27 cellular contexts compared by ENCODE assay signal in the genomic region with DNA sequence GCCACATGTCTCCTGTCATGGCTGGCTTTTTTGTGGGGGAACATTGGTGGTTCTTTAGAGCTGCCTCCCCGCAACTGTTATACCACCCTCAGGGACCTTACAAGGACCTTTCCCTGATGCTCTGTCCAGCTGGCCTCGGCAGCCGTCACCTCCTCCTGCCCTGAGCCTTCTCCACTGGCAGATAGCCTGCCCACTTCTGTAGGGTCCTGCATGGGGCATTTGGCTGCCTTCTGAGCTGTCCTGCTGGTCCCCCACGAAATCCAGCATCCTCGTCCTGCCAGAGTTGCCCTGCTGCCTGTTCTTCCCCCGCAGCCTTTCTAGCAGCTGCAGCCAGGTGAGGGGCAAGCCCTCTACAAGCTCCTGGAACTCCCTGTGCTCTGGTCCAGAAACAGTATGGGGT.
"Had no signal": no experiment of that assay in that cellular context is flagged by ENCODE, and none has a peak within 500 bp of the region (broad histone marks: within the 10 kb centered on the region; RNA-seq: fewer than 3 reads in every experiment).

No MANE protein-coding gene starts in this region.

- H3K27me3 ChIP-seq: left lung, ovary, stomach, testis, thyroid gland, transverse colon, upper lobe of left lung, vagina had no signal

- H3K36me3 ChIP-seq: ovary, transverse colon had no signal

- ATAC-seq: left colon; left lung; naive thymus-derived CD4-positive, alpha-beta T cell; stimulated activated memory B cell treated with anti-CD40 and anti-IgM and Interleukin-4, amounts not matched to agents 10 μg/mL and 1 μg/mL and 100 μg/mL, for 72 hours; stimulated activated naive CD8-positive, alpha-beta T cell treated with anti-CD3 and anti-CD28 coated beads, Interleukin-15, Interleukin-2, amounts not matched to agents 100 U/mL and 50 U/mL, for 24 hours had no signal

- H3K4me3 Mint-ChIP-seq: immature natural killer cell; memory B cell; naive thymus-derived CD4-positive, alpha-beta T cell; natural killer cell treated with Interleukin-12 subunit alpha and Interleukin-12 subunit beta and Interleukin-15 and Interleukin-18, amount 100 ng/mL, for 72 hours; stimulated activated memory B cell treated with anti-CD40 and anti-IgM and Interleukin-4, amounts not matched to agents 10 μg/mL and 1 μg/mL and 100 μg/mL, for 72 hours had no signal

- H3K27ac ChIP-seq: left lung, ovary, stomach, testis, thyroid gland, transverse colon, vagina had no signal

- H3K4me3 ChIP-seq: left lung, mucosa of descending colon, ovary, smooth muscle cell, stomach, testis, thyroid gland, transverse colon, upper lobe of left lung, vagina had no signal

- H3K9me3 Mint-ChIP-seq: immature natural killer cell; memory B cell; naive thymus-derived CD4-positive, alpha-beta T cell; natural killer cell treated with Interleukin-12 subunit alpha and Interleukin-12 subunit beta and Interleukin-15 and Interleukin-18, amount 100 ng/mL, for 72 hours; stimulated activated memory B cell treated with anti-CD40 and anti-IgM and Interleukin-4, amounts not matched to agents 10 μg/mL and 1 μg/mL and 100 μg/mL, for 72 hours had no signal

- H3K27me3 Mint-ChIP-seq: memory B cell; naive thymus-derived CD4-positive, alpha-beta T cell; natural killer cell treated with Interleukin-12 subunit alpha and Interleukin-12 subunit beta and Interleukin-15 and Interleukin-18, amount 100 ng/mL, for 72 hours; progenitor cell of endocrine pancreas; stimulated activated memory B cell treated with anti-CD40 and anti-IgM and Interleukin-4, amounts not matched to agents 10 μg/mL and 1 μg/mL and 100 μg/mL, for 72 hours had no signal

- DNase-seq: hypothalamus; immature natural killer cell; kidney; left colon; left lung; midbrain; mucosa of descending colon; naive thymus-derived CD4-positive, alpha-beta T cell; ovary; retina; right cardiac atrium; stimulated activated CD4-positive, alpha-beta T cell treated with anti-CD3 and anti-CD28 coated beads, Interleukin-1b, Interleukin-23, amount 100 ng/mL, for 48 hours; stimulated activated CD4-positive, alpha-beta T cell treated with anti-CD3 and anti-CD28 coated beads, Interleukin-2, amount 100 ng/mL, for 48 hours; stimulated activated CD4-positive, alpha-beta T cell treated with anti-CD3 and anti-CD28 coated beads, Interleukin-4, amount 100 ng/mL, for 4 hours; stimulated activated CD8-positive, alpha-beta memory T cell treated with anti-CD3 and anti-CD28 coated beads, Interleukin-4, amount 100 ng/mL, for 48 hours; stimulated activated naive CD8-positive, alpha-beta T cell treated with anti-CD3 and anti-CD28 coated beads, Interleukin-15, Interleukin-2, amounts not matched to agents 100 U/mL and 50 U/mL, for 24 hours; stomach; testis; thyroid gland; transverse colon had no signal

- H3K27ac Mint-ChIP-seq: immature natural killer cell; memory B cell; naive thymus-derived CD4-positive, alpha-beta T cell; natural killer cell treated with Interleukin-12 subunit alpha and Interleukin-12 subunit beta and Interleukin-15 and Interleukin-18, amount 100 ng/mL, for 72 hours; progenitor cell of endocrine pancreas; stimulated activated memory B cell treated with anti-CD40 and anti-IgM and Interleukin-4, amounts not matched to agents 10 μg/mL and 1 μg/mL and 100 μg/mL, for 72 hours had no signal

- H3K9me3 ChIP-seq: left lung, mucosa of descending colon, ovary, stomach, testis, thyroid gland, transverse colon, upper lobe of left lung, vagina had no signal

- H3K4me1 Mint-ChIP-seq: immature natural killer cell; memory B cell; stimulated activated memory B cell treated with anti-CD40 and anti-IgM and Interleukin-4, amounts not matched to agents 10 μg/mL and 1 μg/mL and 100 μg/mL, for 72 hours had no signal

- H3K4me1 ChIP-seq: left lung, stomach, testis, thyroid gland, transverse colon, vagina had no signal

- H3K36me3 Mint-ChIP-seq: natural killer cell treated with Interleukin-12 subunit alpha and Interleukin-12 subunit beta and Interleukin-15 and Interleukin-18, amount 100 ng/mL, for 72 hours had no signal
